In the genomic region with DNA sequence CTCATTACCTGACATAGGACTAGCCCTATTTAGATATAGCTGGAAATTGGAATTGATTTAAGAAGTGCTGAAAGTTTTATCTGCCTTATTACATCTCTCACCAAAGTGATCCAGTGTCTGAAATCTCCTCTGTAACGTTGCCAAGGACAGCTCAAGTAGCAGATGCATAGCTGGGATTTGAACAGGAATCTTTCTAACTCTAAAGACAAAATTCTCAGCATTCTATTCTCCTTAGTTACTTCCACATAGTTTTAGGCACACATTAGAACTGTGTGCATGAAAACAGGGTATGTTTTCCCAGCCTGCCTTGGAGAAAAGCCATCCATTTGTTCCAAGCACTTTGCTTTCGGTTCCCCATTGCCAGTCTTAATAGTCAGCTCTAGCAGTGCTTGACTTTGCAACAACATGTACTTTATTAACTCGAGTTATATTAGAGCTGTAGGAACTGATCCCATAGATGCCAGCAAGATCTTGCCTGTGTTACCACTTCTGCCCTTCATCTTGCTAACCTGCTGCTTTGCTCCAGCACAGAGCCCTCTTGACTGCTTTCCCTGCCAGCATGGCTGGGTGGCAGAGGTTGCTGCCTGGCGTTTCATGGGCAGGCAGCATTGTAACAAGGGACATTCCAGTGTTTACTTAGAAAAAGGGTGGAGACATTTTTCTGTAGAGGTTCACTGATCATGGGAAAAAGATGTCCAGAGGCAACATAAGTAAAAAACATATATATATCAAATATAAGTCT, we compare ENCODE assay signal across 14 cellular contexts. TPM values are rescaled to one million over a fixed set of nuclear protein-coding genes. Genes with fewer than 3 reads are reported as not detected.
DNase-seq lines count a peak whose midpoint lies in the region; ATAC-seq and TF ChIP-seq lines count a peak whose summit lies in the region.
"Had no signal": no experiment of that assay in that cellular context is flagged by ENCODE, and none has a peak within 500 bp of the region (broad histone marks: within the 10 kb centered on the region; RNA-seq: fewer than 3 reads in every experiment).

No MANE protein-coding gene starts in this region.

- no peaks in the 10 kb centered on the region for H3K36me3 Mint-ChIP-seq in osteocyte (ENCODE audit: unreplicated experiment)
- no peaks in the 10 kb centered on the region for H3K36me3 Mint-ChIP-seq in natural killer cell treated with Interleukin-12 subunit alpha and Interleukin-12 subunit beta and Interleukin-15 and Interleukin-18, amount 100 ng/mL, for 72 hours

- no peaks in the 10 kb centered on the region for H3K27me3 Mint-ChIP-seq in osteocyte (ENCODE audit: unreplicated experiment)
- peaks cover 27 to 31% of the 10 kb centered on the region in 2 donors for H3K27me3 Mint-ChIP-seq in natural killer cell treated with Interleukin-12 subunit alpha and Interleukin-12 subunit beta and Interleukin-15 and Interleukin-18, amount 100 ng/mL, for 72 hours

- H3K27ac Mint-ChIP-seq in osteocyte (ENCODE audit: unreplicated experiment): peak overlapping the region; percentile 79
- H3K27ac Mint-ChIP-seq in natural killer cell treated with Interleukin-12 subunit alpha and Interleukin-12 subunit beta and Interleukin-15 and Interleukin-18, amount 100 ng/mL, for 72 hours: no peak overlapping the region
- H3K27ac Mint-ChIP-seq: activated naive CD4-positive, alpha-beta T cell treated with anti-CD3 and anti-CD28 coated beads for 36 hours had no signal

- in situ Hi-C loops in GM13977 (cut with MboI; ENCODE audit: low pct_unique_long_range_greater_than_20kb, low sequenced_read_pairs, unreplicated experiment): no loop called here

- H3K9me3 Mint-ChIP-seq in osteocyte (ENCODE audit: unreplicated experiment): no peaks in the 10 kb centered on the region
- H3K9me3 Mint-ChIP-seq in natural killer cell treated with Interleukin-12 subunit alpha and Interleukin-12 subunit beta and Interleukin-15 and Interleukin-18, amount 100 ng/mL, for 72 hours: no peaks in the 10 kb centered on the region
- H3K9me3 Mint-ChIP-seq: neural crest cell had no signal

- no peak overlapping the region for H3K4me3 Mint-ChIP-seq in osteocyte (ENCODE audit: unreplicated experiment)
- H3K4me3 Mint-ChIP-seq in natural killer cell treated with Interleukin-12 subunit alpha and Interleukin-12 subunit beta and Interleukin-15 and Interleukin-18, amount 100 ng/mL, for 72 hours: no peak overlapping the region
- H3K4me3 Mint-ChIP-seq: activated naive CD4-positive, alpha-beta T cell treated with anti-CD3 and anti-CD28 coated beads for 36 hours; neural crest cell had no signal

- TF ChIP-seq CTCF in fibroblast of pulmonary artery (IDR thresholded peaks at IDR 0.05; ENCODE audit: low read length, missing control alignments): no peak
- TF ChIP-seq CTCF in osteocyte (IDR thresholded peaks at IDR 0.05): no peak
- no peak for TF ChIP-seq CTCF in GM13977 (IDR thresholded peaks at IDR 0.05; ENCODE audit: extremely low read depth, insufficient read depth, missing control alignments)

- ATAC-seq in natural killer cell treated with Interleukin-12 subunit alpha and Interleukin-12 subunit beta and Interleukin-15 and Interleukin-18, amount 100 ng/mL, for 72 hours: no peak

- peaks cover 28% of the 10 kb centered on the region for H3K4me1 Mint-ChIP-seq in osteocyte (ENCODE audit: unreplicated experiment)
- H3K4me1 Mint-ChIP-seq in natural killer cell treated with Interleukin-12 subunit alpha and Interleukin-12 subunit beta and Interleukin-15 and Interleukin-18, amount 100 ng/mL, for 72 hours (ENCODE audit: low read depth in 2 of 2): peaks cover 5% of the 10 kb centered on the region in 2 donors
- H3K4me1 Mint-ChIP-seq: neural crest cell had no signal

- H3K4me3 ChIP-seq in fibroblast of pulmonary artery (replicated peaks; ENCODE audit: low read depth, low read length): no peak overlapping the region

- DNase-seq in EH (ENCODE audit: low read depth): peak; percentile 93
- DNase-seq in NCI-H526 treated with DMSO at 0.1 percent for 48 hours (lab: John Stamatoyannopoulos, UW): peak; percentile 8
- peak; percentile 48 for DNase-seq in fibroblast of pulmonary artery (ENCODE audit: low read depth)
- no peak for DNase-seq in osteocyte (ENCODE audit: extremely low spot score, unreplicated experiment)
- DNase-seq in natural killer cell treated with Interleukin-12 subunit alpha and Interleukin-12 subunit beta and Interleukin-15 and Interleukin-18, amount 100 ng/mL, for 72 hours (ENCODE audit: low spot score): no peak
- DNase-seq in NCI-H774 (lab: John Stamatoyannopoulos, UW): no peak
- DNase-seq in GM13977 (ENCODE audit: low spot score): no peak
- DNase-seq in NCI-H1105 treated with DMSO at 0.1 percent for 48 hours (lab: John Stamatoyannopoulos, UW): no peak
- DNase-seq: activated CD4-positive, alpha-beta T cell treated with anti-CD3 and anti-CD28 coated beads, Interleukin-2, amount 50 U/mL, for 1 hour; activated naive CD4-positive, alpha-beta T cell treated with anti-CD3 and anti-CD28 coated beads for 36 hours; H7; stimulated activated CD4-positive, alpha-beta T cell treated with anti-CD3 and anti-CD28 coated beads, Interleukin-4, amount 100 ng/mL, for 4 hours had no signal

RNA-seq across cellular contexts. Expression of gene STMND1, which starts 56.1 kb away (rescaled TPM):
- total RNA-seq in osteocyte: not detected in 2 replicates
- total RNA-seq in natural killer cell treated with Interleukin-12 subunit alpha and Interleukin-12 subunit beta and Interleukin-15 and Interleukin-18, amount 100 ng/mL, for 72 hours: not detected
- total RNA-seq: activated naive CD4-positive, alpha-beta T cell treated with anti-CD3 and anti-CD28 coated beads for 36 hours; H7; neural crest cell; subcutaneous adipose tissue had no signal

Comparison
In these comparisons a context has a peak if more than half of its experiments do, and no peak if none do; other contexts are left out.
1. DNase-seq: peak in EH (single experiment), NCI-H526 treated with DMSO at 0.1 percent for 48 hours (single experiment) and fibroblast of pulmonary artery (single experiment); none in osteocyte (single experiment), natural killer cell treated with Interleukin-12 subunit alpha and Interleukin-12 subunit beta and Interleukin-15 and Interleukin-18, amount 100 ng/mL, for 72 hours (single experiment), NCI-H774 (single experiment), GM13977 (single experiment) and NCI-H1105 treated with DMSO at 0.1 percent for 48 hours (single experiment).